ENCODE assay signal across 1 cellular context in genomic region chr10:11235771-11236170, GRCh38.
TF ChIP-seq lines count a peak whose summit lies in the region.

No MANE protein-coding gene starts in this region.

TF ChIP-seq in GM12878, 131 proteins besides CTCF, POLR2A, EP300 and RAD21 (continued from another document):
- TF ChIP-seq STAT1 (conservative IDR thresholded peaks at IDR 0.05) (no peak), BHLHE40 (IDR thresholded peaks at IDR 0.05; ENCODE audit: borderline replicate concordance in 1 of 2, low read depth in 2 of 2, low read length in 1 of 2) (peak; percentile 81 to 86), HSF1 (IDR thresholded peaks at IDR 0.05; ENCODE audit: low read depth, low read length) (no peak), TCF3 (IDR thresholded peaks at IDR 0.05; ENCODE audit: borderline replicate concordance, insufficient read depth, low read depth, low read length) (no peak), BCL11A (IDR thresholded peaks at IDR 0.05; ENCODE audit: low read depth, low read length) (peak; percentile 70; the same call in 1 of the 2 replicates), CUX1 (IDR thresholded peaks at IDR 0.05; ENCODE audit: insufficient replicate concordance, low read depth, low read length) (no peak), RB1 (IDR thresholded peaks at IDR 0.05; ENCODE audit: borderline replicate concordance) (no peak), MTA3 (IDR thresholded peaks at IDR 0.05; ENCODE audit: borderline replicate concordance, low read length) (peak; percentile 27; the same call in 1 of the 2 replicates), SMC3 (IDR thresholded peaks at IDR 0.05; ENCODE audit: borderline replicate concordance, low read length) (no peak), RAD51 (IDR thresholded peaks at IDR 0.05) (no peak), EED (IDR thresholded peaks at IDR 0.05; ENCODE audit: low read depth) (0 out of 2 replicates have a peak, but pooled peaks have one; percentile 34), ATF7 (IDR thresholded peaks at IDR 0.05; ENCODE audit: low read depth) (0 out of 2 replicates have a peak, but pooled peaks have one; percentile 46), RUNX3 (IDR thresholded peaks at IDR 0.05; ENCODE audit: low read length) (peak; percentile 51; the same call in 1 of the 2 replicates), NFIC (IDR thresholded peaks at IDR 0.05; ENCODE audit: low read depth, low read length) (peak; percentile 77), CREB1 (IDR thresholded peaks at IDR 0.05; ENCODE audit: low read depth) (peak; percentile 60; the same call in 1 of the 2 replicates), E2F4 (IDR thresholded peaks at IDR 0.05; ENCODE audit: low read depth, low read length) (no peak), IKZF1 (conservative IDR thresholded peaks at IDR 0.05) (peak; percentile 41; the same call in 1 of the 2 replicates), BCL3 (IDR thresholded peaks at IDR 0.05; ENCODE audit: borderline replicate concordance, insufficient read depth, low read depth, low read length, poor library complexity, severe bottlenecking) (peak; percentile 56), USF2 (IDR thresholded peaks at IDR 0.05; ENCODE audit: borderline replicate concordance, low read depth, low read length) (no peak)
